In genomic region chr14:100696017-100696416, GRCh38 we compare ENCODE assay signal across 24 cellular contexts. TPM values are rescaled to one million over a fixed set of nuclear protein-coding genes. Genes with fewer than 3 reads are reported as not detected.
"Had no signal": no experiment of that assay in that cellular context is flagged by ENCODE, and none has a peak within 500 bp of the region (broad histone marks: within the 10 kb centered on the region; RNA-seq: fewer than 3 reads in every experiment).

No MANE protein-coding gene starts in this region.

- H3K9me3 Mint-ChIP-seq: activated B cell treated with CpG ODN at 0.5 μM for 24 hours; activated CD4-positive, alpha-beta T cell treated with anti-CD3 and anti-CD28 coated beads, Interleukin-2, amount 10 ng/mL, durations not matched to agents 24 days and 14 days; activated naive CD4-positive, alpha-beta T cell treated with anti-CD3 and anti-CD28 coated beads for 36 hours; activated T-cell treated with anti-CD3 and anti-CD28 coated beads, Interleukin-2, amount 50 U/mL, for 4 hours; activated T-helper 17 cell treated with anti-CD3 and anti-CD28 coated beads, Interleukin-2, amount 50 U/mL, for 72 hours; T-helper 1 cell treated with Interleukin-12 subunit alpha and Interleukin-12 subunit beta and Interleukin-4 antibody, amounts not matched to agents 30 μg/mL and 1 μg/mL, for 36 hours had no signal

- H3K27ac Mint-ChIP-seq: activated B cell treated with CpG ODN at 0.5 μM for 24 hours; activated CD4-positive, alpha-beta T cell treated with anti-CD3 and anti-CD28 coated beads, Interleukin-2, amount 10 ng/mL, durations not matched to agents 24 days and 14 days; activated naive CD4-positive, alpha-beta T cell treated with anti-CD3 and anti-CD28 coated beads for 36 hours; activated naive CD8-positive, alpha-beta T cell; activated T-helper 17 cell treated with anti-CD3 and anti-CD28 coated beads, Interleukin-2, amount 50 U/mL, for 72 hours; T-helper 1 cell treated with Interleukin-12 subunit alpha and Interleukin-12 subunit beta and Interleukin-4 antibody, amounts not matched to agents 30 μg/mL and 1 μg/mL, for 36 hours had no signal

- FAIRE-seq: bronchial epithelial cell, HepG2, RCC 7860 had no signal

- H3K9me3 ChIP-seq: MG63, SJSA1 had no signal

- H3K27me3 Mint-ChIP-seq: activated CD4-positive, alpha-beta T cell treated with anti-CD3 and anti-CD28 coated beads, Interleukin-2, amount 10 ng/mL, durations not matched to agents 24 days and 14 days had no signal

- H3K4me3 Mint-ChIP-seq: activated B cell treated with CpG ODN at 0.5 μM for 24 hours; activated CD4-positive, alpha-beta T cell treated with anti-CD3 and anti-CD28 coated beads, Interleukin-2, amount 10 ng/mL, durations not matched to agents 24 days and 14 days; activated naive CD4-positive, alpha-beta T cell treated with anti-CD3 and anti-CD28 coated beads for 36 hours; activated naive CD8-positive, alpha-beta T cell; activated T-cell treated with anti-CD3 and anti-CD28 coated beads, Interleukin-2, amount 50 U/mL, for 4 hours; activated T-helper 17 cell treated with anti-CD3 and anti-CD28 coated beads, Interleukin-2, amount 50 U/mL, for 72 hours; T-helper 1 cell treated with Interleukin-12 subunit alpha and Interleukin-12 subunit beta and Interleukin-4 antibody, amounts not matched to agents 30 μg/mL and 1 μg/mL, for 36 hours had no signal

- H3K36me3 Mint-ChIP-seq: activated naive CD8-positive, alpha-beta T cell had no signal

- H3K4me3 ChIP-seq: MG63, SJSA1 had no signal

- ATAC-seq: activated T-cell treated with anti-CD3 and anti-CD28 coated beads, Interleukin-2, amount 50 U/mL, for 4 hours; activated T-helper 17 cell treated with anti-CD3 and anti-CD28 coated beads, Interleukin-2, amount 50 U/mL, for 72 hours; HepG2 had no signal

- H3K36me3 ChIP-seq: MG63 had no signal

- DNase-seq: activated B cell treated with CpG ODN at 0.5 μM for 24 hours; activated CD4-positive, alpha-beta T cell treated with anti-CD3 and anti-CD28 coated beads for 1 hour; activated CD4-positive, alpha-beta T cell treated with anti-CD3 and anti-CD28 coated beads, Interleukin-2, amount 10 ng/mL, durations not matched to agents 24 days and 14 days; activated CD4-positive, alpha-beta T cell treated with anti-CD3 and anti-CD28 coated beads, Interleukin-2, amount 50 U/mL, for 48 hours; activated CD8-positive, alpha-beta memory T cell treated with anti-CD3 and anti-CD28 coated beads for 24 hours; activated gamma-delta T cell; activated naive CD4-positive, alpha-beta T cell treated with anti-CD3 and anti-CD28 coated beads for 36 hours; activated T-cell treated with anti-CD3 and anti-CD28 coated beads, Interleukin-2, amount 50 U/mL, for 4 hours; aorta; MG63; MV-4-11; NCI-H1092 treated with DMSO at 0.1 percent for 48 hours; NCI-H1417 treated with DMSO at 0.1 percent for 48 hours; NCI-H1694 treated with DMSO at 0.1 percent for 48 hours; NCI-H2029 treated with DMSO at 0.1 percent for 48 hours; NCI-H524; SHP77 had no signal

- H3K27ac ChIP-seq: SJSA1 had no signal

- H3K27me3 ChIP-seq: MG63, SJSA1 had no signal

- H3K4me1 Mint-ChIP-seq: activated B cell treated with CpG ODN at 0.5 μM for 24 hours; activated CD4-positive, alpha-beta T cell treated with anti-CD3 and anti-CD28 coated beads, Interleukin-2, amount 10 ng/mL, durations not matched to agents 24 days and 14 days; activated T-helper 17 cell treated with anti-CD3 and anti-CD28 coated beads, Interleukin-2, amount 50 U/mL, for 72 hours had no signal

RNA-seq across cellular contexts. Expression of gene DLK1, which starts 30.7 kb away (rescaled TPM):
- total RNA-seq: activated B cell treated with CpG ODN at 0.5 μM for 24 hours; activated CD4-positive, alpha-beta T cell treated with anti-CD3 and anti-CD28 coated beads, Interleukin-2, amount 10 ng/mL, durations not matched to agents 24 days and 14 days; activated naive CD4-positive, alpha-beta T cell treated with anti-CD3 and anti-CD28 coated beads for 36 hours; activated T-helper 17 cell treated with anti-CD3 and anti-CD28 coated beads, Interleukin-2, amount 50 U/mL, for 72 hours; aorta; bronchial epithelial cell; SJSA1 had no signal
